8 cellular contexts compared by ENCODE assay signal in the genomic region with DNA sequence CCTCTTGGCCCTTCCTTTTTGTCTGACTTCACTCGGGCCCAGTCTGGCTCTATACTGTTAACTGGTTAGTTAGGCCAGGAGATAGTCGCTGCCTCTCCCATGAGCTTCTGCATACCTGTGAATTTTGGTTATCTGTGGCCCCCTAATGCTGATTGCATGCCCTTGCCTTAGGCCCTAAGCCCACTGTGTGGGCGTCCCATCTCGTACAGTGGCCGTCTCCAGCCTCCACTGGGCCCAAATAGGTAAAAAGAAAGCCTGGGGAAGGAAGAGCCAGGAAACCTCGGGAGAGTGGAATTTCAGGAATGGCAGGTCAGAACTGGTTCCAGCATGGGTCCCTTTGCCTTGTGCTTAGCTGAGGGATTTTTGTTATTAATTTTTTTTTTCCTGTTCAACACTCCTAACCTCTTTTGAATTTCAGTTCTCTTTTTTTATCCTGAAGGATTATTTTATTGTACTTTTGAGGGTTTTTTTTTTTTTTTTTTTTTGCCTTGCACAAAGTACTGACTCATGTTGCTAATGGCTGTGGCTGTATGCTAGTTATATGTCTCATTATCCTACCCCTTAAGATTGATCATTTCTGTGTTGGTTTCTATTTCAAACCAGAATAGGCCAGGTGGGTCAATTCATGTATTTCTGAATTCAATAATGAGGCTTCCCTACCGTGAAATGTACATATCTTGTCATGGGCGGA. TPM values are rescaled to one million over a fixed set of nuclear protein-coding genes. Genes with fewer than 3 reads are reported as not detected.
DNase-seq lines count a peak whose midpoint lies in the region; ATAC-seq and TF ChIP-seq lines count a peak whose summit lies in the region.

No MANE protein-coding gene starts in this region.

- WGBS in adipose tissue, 3 donors, result 36 to 43% (median 38%) methylated on average over 8 of the region's 8 CpGs

- ATAC-seq in Right ventricle myocardium inferior (no peak), HG02759 (IDR thresholded peaks at IDR 0.05; ENCODE audit: unreplicated experiment) (no peak)

- H3K27me3 ChIP-seq in right atrium auricular region (no peaks in the 10 kb centered on the region), vagina (no peaks in the 10 kb centered on the region)

- H3K4me3 ChIP-seq in right atrium auricular region, result no peak overlapping the region
- H3K4me3 ChIP-seq in vagina, result peak overlapping the region in 1 of 2 donors; percentile 83

- H3K36me3 ChIP-seq in right atrium auricular region (no peaks in the 10 kb centered on the region), vagina (no peaks in the 10 kb centered on the region)

- TF ChIP-seq CTCF in right atrium auricular region (IDR thresholded peaks at IDR 0.05) (no peak), vagina (IDR thresholded peaks at IDR 0.05) (no peak)

- DNase-seq in right atrium auricular region (ENCODE audit: low spot score) (no peak), Right ventricle myocardium inferior (ENCODE audit: missing footprints) (no peak), left kidney (ENCODE audit: low read depth, low spot score) (peak; percentile 67), vagina (ENCODE audit: extremely low spot score in 2 of 2) (no peak), midbrain (lab: John Stamatoyannopoulos, UW) (no peak), SHP77 treated with DMSO at 0.1 percent for 48 hours (lab: John Stamatoyannopoulos, UW) (no peak)

- TF ChIP-seq POLR2A in vagina (IDR thresholded peaks at IDR 0.05), result no peak

- intact Hi-C loops in Right ventricle myocardium inferior (cut with DNase I), result no loop called here
- intact Hi-C loops in vagina (cut with DNase I), result no loop called here

- H3K27ac ChIP-seq in right atrium auricular region (peak overlapping the region; percentile 95 to 98), adipose tissue (ENCODE audit: low read depth, low read length) (peak overlapping the region; percentile 26), vagina (peak overlapping the region; percentile 97)

- no peaks in the 10 kb centered on the region for H3K9me3 ChIP-seq in right atrium auricular region
- no peaks in the 10 kb centered on the region for H3K9me3 ChIP-seq in vagina

- H3K4me1 ChIP-seq in right atrium auricular region, result peaks cover 6 to 79% of the 10 kb centered on the region in 2 donors
- H3K4me1 ChIP-seq in vagina, result peaks cover 83% of the 10 kb centered on the region

RNA-seq across cellular contexts. Expression of a gene that starts 3.4 kb away (rescaled TPM):
- total RNA-seq in right atrium auricular region (100 to 1,000 TPM in 1 of 2 donors, 10 to 100 TPM in 1; 76.7 to 120 TPM), Right ventricle myocardium inferior (142 TPM), vagina (116 TPM)
- 10 to 100 TPM; 31.8 to 66.5 (median 54.8) TPM for polyA plus RNA-seq in adipose tissue

Comparison
In these comparisons a context has a peak if more than half of its experiments do, and no peak if none do; other contexts are left out.
1. H3K27ac ChIP-seq: peak in every context shown above with its lines; median percentile 97 in vagina; 96 in right atrium auricular region; 26 in adipose tissue.